Comparison of ENCODE assay signal across 8 cellular contexts in the genomic region with DNA sequence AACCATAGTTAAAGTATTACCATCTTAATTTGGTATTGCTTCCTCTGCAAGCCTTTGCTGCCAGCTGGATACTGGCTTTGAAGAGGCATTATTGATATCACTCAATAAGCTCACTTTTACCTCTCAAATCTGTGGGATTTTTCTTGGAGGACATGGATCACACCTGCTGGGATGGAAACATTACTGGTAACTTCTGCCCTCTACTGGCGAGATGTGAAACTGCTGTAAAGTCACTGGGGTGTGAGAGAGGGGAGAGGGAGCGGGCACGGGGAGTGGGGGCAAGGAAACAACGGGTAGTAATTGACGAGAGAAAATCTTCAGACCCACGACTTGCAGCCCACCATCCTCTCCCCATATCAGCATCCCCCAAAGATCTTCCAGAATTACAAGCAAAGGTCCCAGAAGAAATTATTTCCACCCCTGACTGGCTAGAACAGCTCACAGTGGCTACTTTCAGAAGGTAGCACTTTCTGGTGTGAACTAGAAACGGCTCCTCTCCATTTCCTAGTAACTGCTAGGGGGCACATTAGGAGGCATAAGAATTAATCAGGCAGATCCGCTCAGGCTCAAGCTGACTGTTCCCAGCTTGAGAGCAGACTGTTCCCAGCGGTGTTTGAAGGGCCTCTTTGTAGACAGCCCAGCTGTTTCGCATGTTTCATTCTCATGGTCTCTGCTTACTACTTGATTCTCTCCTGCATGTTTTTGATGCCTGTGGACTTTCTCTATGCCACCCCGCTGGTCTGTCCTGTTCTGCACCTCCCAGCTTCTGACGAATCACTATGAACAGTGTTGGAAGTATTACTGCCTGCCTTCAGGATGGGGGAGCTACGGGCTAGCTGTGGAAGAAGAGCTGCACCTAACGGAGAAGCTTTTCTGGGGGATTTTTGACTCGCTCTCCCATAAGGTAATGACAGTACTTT.
DNase-seq lines count a peak whose midpoint lies in the region; ATAC-seq and TF ChIP-seq lines count a peak whose summit lies in the region.

No MANE protein-coding gene starts in this region.

- H3K9me3 Mint-ChIP-seq in activated CD8-positive, alpha-beta T cell treated with anti-CD3 and anti-CD28 coated beads for 36 hours: no peaks in the 10 kb centered on the region

- no peak for ATAC-seq in activated CD8-positive, alpha-beta T cell treated with anti-CD3 and anti-CD28 coated beads for 36 hours
- peak; percentile 76 for ATAC-seq in foreskin keratinocyte
- ATAC-seq in HG03439 (IDR thresholded peaks at IDR 0.05; ENCODE audit: unreplicated experiment): no peak

- POLR2A ChIA-PET in activated CD8-positive, alpha-beta T cell treated with anti-CD3 and anti-CD28 coated beads for 36 hours (lab: Charles Lee): no interaction called here

- no peak overlapping the region for H3K27ac ChIP-seq in foreskin keratinocyte

- intact Hi-C loops in activated CD8-positive, alpha-beta T cell treated with anti-CD3 and anti-CD28 coated beads for 36 hours (cut with micrococcal nuclease): loop anchor here (10.0 kb wide), 1 partner anchor 227 kb away; the partner anchor contains the start of gene CHRM5

- H3K4me3 Mint-ChIP-seq in activated CD8-positive, alpha-beta T cell treated with anti-CD3 and anti-CD28 coated beads for 36 hours: no peak overlapping the region

- peaks cover 1% of the 10 kb centered on the region for H3K27me3 Mint-ChIP-seq in activated CD8-positive, alpha-beta T cell treated with anti-CD3 and anti-CD28 coated beads for 36 hours

- TF ChIP-seq CTCF in activated CD8-positive, alpha-beta T cell treated with anti-CD3 and anti-CD28 coated beads for 36 hours (IDR thresholded peaks at IDR 0.05): peak; percentile 74
- TF ChIP-seq CTCF in foreskin keratinocyte (conservative IDR thresholded peaks at IDR 0.05): peak; percentile 72

- H3K4me1 ChIP-seq in foreskin keratinocyte: no peaks in the 10 kb centered on the region

- H3K27ac Mint-ChIP-seq in activated CD8-positive, alpha-beta T cell treated with anti-CD3 and anti-CD28 coated beads for 36 hours: no peak overlapping the region

- peaks cover 12% of the 10 kb centered on the region for H3K27me3 ChIP-seq in foreskin keratinocyte

- no peaks in the 10 kb centered on the region for H3K36me3 Mint-ChIP-seq in activated CD8-positive, alpha-beta T cell treated with anti-CD3 and anti-CD28 coated beads for 36 hours (ENCODE audit: low read depth)

- peak; percentile 11 for DNase-seq in activated T-cell treated with anti-CD3 and anti-CD28 coated beads for 1 hour (ENCODE audit: low read depth)
- no peak for DNase-seq in activated T-cell treated with anti-CD3 and anti-CD28 coated beads, Interleukin-2, amount 50 U/mL, for 1 hour
- peak; percentile 29 to 80 (median 53) for DNase-seq in NCI-H1417 (lab: John Stamatoyannopoulos, UW)
- DNase-seq in activated CD8-positive, alpha-beta T cell treated with anti-CD3 and anti-CD28 coated beads for 36 hours: peak; percentile 45
- DNase-seq in foreskin keratinocyte: no peak
- DNase-seq in pons (ENCODE audit: low spot score): peak; percentile 53
- DNase-seq in mesenteric fat pad (ENCODE audit: low spot score): no peak

- peaks cover 3% of the 10 kb centered on the region for H3K4me1 Mint-ChIP-seq in activated CD8-positive, alpha-beta T cell treated with anti-CD3 and anti-CD28 coated beads for 36 hours (ENCODE audit: low read depth)

- CTCF ChIA-PET in activated CD8-positive, alpha-beta T cell treated with anti-CD3 and anti-CD28 coated beads for 36 hours (lab: Charles Lee): interaction anchor here (0.6 to 4.2 kb wide), 30 partner anchors 9 to 472 kb away, joined by 3 to 22 read pairs (median 4); partner anchors contain the start of gene KATNBL1

Comparison
In these comparisons a context has a peak if more than half of its experiments do, and no peak if none do; other contexts are left out.
1. DNase-seq: peak in activated T-cell treated with anti-CD3 and anti-CD28 coated beads for 1 hour (single experiment), NCI-H1417 (3 of 3), activated CD8-positive, alpha-beta T cell treated with anti-CD3 and anti-CD28 coated beads for 36 hours (single experiment) and pons (single experiment); none in activated T-cell treated with anti-CD3 and anti-CD28 coated beads, Interleukin-2, amount 50 U/mL, for 1 hour (single experiment), foreskin keratinocyte (0 of 2) and mesenteric fat pad (single experiment).